16 cellular contexts compared by ENCODE assay signal in the genomic region with DNA sequence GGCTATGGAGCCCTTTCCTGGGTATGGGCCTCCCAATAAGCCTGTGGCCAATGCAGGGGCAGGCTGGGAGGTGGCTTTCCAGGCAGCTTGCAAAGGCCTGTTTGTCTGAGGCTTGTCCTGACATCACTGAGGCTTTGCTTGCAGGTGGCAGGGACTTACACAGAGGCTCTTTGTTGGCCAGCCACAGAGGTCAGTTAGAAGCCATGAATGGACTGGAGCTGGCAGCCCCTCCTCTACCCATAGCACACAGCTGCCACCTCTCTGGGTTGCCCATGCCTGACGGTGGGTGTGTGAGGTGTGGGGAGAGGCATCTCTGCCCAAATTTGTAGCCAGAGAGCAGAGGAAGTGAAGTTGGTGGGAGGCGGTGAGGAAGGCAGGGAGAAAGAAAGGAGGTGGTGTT. TPM values are rescaled to one million over a fixed set of nuclear protein-coding genes. Genes with fewer than 3 reads are reported as not detected.
DNase-seq lines count a peak whose midpoint lies in the region; FAIRE-seq and TF ChIP-seq lines count a peak whose summit lies in the region.
"Had no signal": no experiment of that assay in that cellular context is flagged by ENCODE, and none has a peak within 500 bp of the region (broad histone marks: within the 10 kb centered on the region; RNA-seq: fewer than 3 reads in every experiment).

No MANE protein-coding gene starts in this region.

- TF ChIP-seq CTCF in colonic mucosa (IDR thresholded peaks at IDR 0.05) = no peak

- no peaks in the 10 kb centered on the region for H3K36me3 ChIP-seq in colonic mucosa
- H3K36me3 ChIP-seq in small intestine (ENCODE audit: control insufficient read depth in 2 of 2, insufficient read depth in 2 of 2, low read length in 2 of 2) = no peaks in the 10 kb centered on the region
- H3K36me3 ChIP-seq: left lung, prostate gland had no signal

- H3K9me3 ChIP-seq in colonic mucosa (no peaks in the 10 kb centered on the region), small intestine (ENCODE audit: control insufficient read depth, low read depth) (no peaks in the 10 kb centered on the region)
- H3K9me3 ChIP-seq: left lung, prostate gland had no signal

- no peak overlapping the region for H3K27ac ChIP-seq in colonic mucosa
- H3K27ac ChIP-seq in small intestine (ENCODE audit: low read depth in 1 of 2, low read length in 1 of 2) = no peak overlapping the region
- H3K27ac ChIP-seq: left lung, prostate gland had no signal

- no peaks in the 10 kb centered on the region for H3K4me1 ChIP-seq in colonic mucosa
- peaks cover 0 to 11% of the 10 kb centered on the region in 2 donors for H3K4me1 ChIP-seq in small intestine (ENCODE audit: control insufficient read depth in 2 of 2, insufficient read depth in 1 of 2, low read depth in 1 of 2, low read length in 1 of 2)

- intact Hi-C loops in colonic mucosa (cut with DNase I) = no loop called here

- no peak overlapping the region for H3K9ac ChIP-seq in colonic mucosa (ENCODE audit: low read depth in 2 of 2, low read length in 2 of 2)

- no peak for FAIRE-seq in small intestine (lab: Jason Lieb, UNC)
- FAIRE-seq: colon, frontal cortex had no signal

- peak; percentile 70 for DNase-seq in NCI-H2196 (lab: John Stamatoyannopoulos, UW; ENCODE audit: unreplicated experiment)
- peak; percentile 65 for DNase-seq in ecto neural progenitor cell (ENCODE audit: low spot score)
- DNase-seq in retina = peak; percentile 27
- no peak for DNase-seq in colonic mucosa
- DNase-seq in KG1 (lab: John Stamatoyannopoulos, UW) = no peak
- no peak for DNase-seq in NCI-H2081 treated with DMSO at 0.1 percent for 48 hours (lab: John Stamatoyannopoulos, UW)
- no peak for DNase-seq in small intestine
- DNase-seq: activated CD4-positive, CD25-positive, alpha-beta regulatory T cell; DMS 273 treated with DMSO at 0.1 percent for 48 hours; left lung; NCI-H2171 treated with DMSO at 0.1 percent for 48 hours; trophoblast cell had no signal

- WGBS in small intestine, 3 donors = 47 to 85% (median 74%) methylated on average over 2 of the region's 2 CpGs

- H3K27me3 ChIP-seq in colonic mucosa (no peaks in the 10 kb centered on the region), small intestine (ENCODE audit: control insufficient read depth in 2 of 2, insufficient read depth in 2 of 2, low read length in 2 of 2) (no peaks in the 10 kb centered on the region)
- H3K27me3 ChIP-seq: left lung had no signal

- H3K4me3 ChIP-seq in GM08714 (ENCODE audit: low read length) = peak overlapping the region; percentile 5; the same call in 1 of the 2 replicates
- no peak overlapping the region for H3K4me3 ChIP-seq in colonic mucosa
- no peak overlapping the region for H3K4me3 ChIP-seq in small intestine (ENCODE audit: low read depth in 1 of 2, low read length in 2 of 2)
- H3K4me3 ChIP-seq: left lung, prostate gland had no signal

RNA-seq across cellular contexts. Expression of a gene that starts 17.1 kb away (rescaled TPM):
- total RNA-seq in colonic mucosa = 10 to 100 TPM; 38.4 to 51.0 TPM
- 1 to 10 TPM; 2.4 to 8.1 (median 2.5) TPM for polyA plus RNA-seq in small intestine

Comparison
In these comparisons a context has a peak if more than half of its experiments do, and no peak if none do; other contexts are left out.
1. DNase-seq: peak in NCI-H2196 (single experiment), ecto neural progenitor cell (single experiment) and retina (single experiment); none in colonic mucosa (single experiment), KG1 (single experiment), NCI-H2081 treated with DMSO at 0.1 percent for 48 hours (single experiment) and small intestine (single experiment).